Comparison of ENCODE assay signal across 1 cellular context in genomic region chr21:41750532-41751151, GRCh38.
TF ChIP-seq lines count a peak whose summit lies in the region.

No MANE protein-coding gene starts in this region.

TF ChIP-seq in HepG2, 621 proteins besides CTCF, POLR2A, EP300 and RAD21 (continued from another document and continues in another):
- TF ChIP-seq, protein P1, sequence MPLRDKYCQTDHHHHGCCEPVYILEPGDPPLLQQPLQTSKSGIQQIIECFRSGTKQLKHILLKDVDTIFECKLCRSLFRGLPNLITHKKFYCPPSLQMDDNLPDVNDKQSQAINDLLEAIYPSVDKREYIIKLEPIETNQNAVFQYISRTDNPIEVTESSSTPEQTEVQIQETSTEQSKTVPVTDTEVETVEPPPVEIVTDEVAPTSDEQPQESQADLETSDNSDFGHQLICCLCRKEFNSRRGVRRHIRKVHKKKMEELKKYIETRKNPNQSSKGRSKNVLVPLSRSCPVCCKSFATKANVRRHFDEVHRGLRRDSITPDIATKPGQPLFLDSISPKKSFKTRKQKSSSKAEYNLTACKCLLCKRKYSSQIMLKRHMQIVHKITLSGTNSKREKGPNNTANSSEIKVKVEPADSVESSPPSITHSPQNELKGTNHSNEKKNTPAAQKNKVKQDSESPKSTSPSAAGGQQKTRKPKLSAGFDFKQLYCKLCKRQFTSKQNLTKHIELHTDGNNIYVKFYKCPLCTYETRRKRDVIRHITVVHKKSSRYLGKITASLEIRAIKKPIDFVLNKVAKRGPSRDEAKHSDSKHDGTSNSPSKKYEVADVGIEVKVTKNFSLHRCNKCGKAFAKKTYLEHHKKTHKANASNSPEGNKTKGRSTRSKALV (CRISPR knock-in tag; IDR thresholded peaks at IDR 0.05) = no peak
- TF ChIP-seq, protein P2, sequence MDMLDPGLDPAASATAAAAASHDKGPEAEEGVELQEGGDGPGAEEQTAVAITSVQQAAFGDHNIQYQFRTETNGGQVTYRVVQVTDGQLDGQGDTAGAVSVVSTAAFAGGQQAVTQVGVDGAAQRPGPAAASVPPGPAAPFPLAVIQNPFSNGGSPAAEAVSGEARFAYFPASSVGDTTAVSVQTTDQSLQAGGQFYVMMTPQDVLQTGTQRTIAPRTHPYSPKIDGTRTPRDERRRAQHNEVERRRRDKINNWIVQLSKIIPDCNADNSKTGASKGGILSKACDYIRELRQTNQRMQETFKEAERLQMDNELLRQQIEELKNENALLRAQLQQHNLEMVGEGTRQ (IDR thresholded peaks at IDR 0.05; ENCODE audit: low read depth, low read length) = no peak
- TF ChIP-seq, protein P2 (CRISPR knock-in tag; IDR thresholded peaks at IDR 0.05; ENCODE audit: borderline replicate concordance) = no peak
- TF ChIP-seq TOPORS (CRISPR knock-in tag; IDR thresholded peaks at IDR 0.05) (0 out of 2 replicates have a peak, but pooled peaks have one; percentile 43), DMTF1 (CRISPR knock-in tag; IDR thresholded peaks at IDR 0.05) (no peak), XRCC5 (optimal IDR thresholded peaks at IDR 0.05; ENCODE audit: low read length) (no peak), ZNF678 (CRISPR knock-in tag; IDR thresholded peaks at IDR 0.05) (no peak), ZNF101 (CRISPR knock-in tag; IDR thresholded peaks at IDR 0.05; ENCODE audit: borderline replicate concordance, low read depth) (no peak), HNF4G (IDR thresholded peaks at IDR 0.05; ENCODE audit: borderline replicate concordance, low read depth, low read length) (peak; percentile 87), HNF4G (CRISPR knock-in tag; IDR thresholded peaks at IDR 0.05; ENCODE audit: borderline replicate concordance, low read depth) (peak; percentile 82; the same call in 1 of the 2 replicates), ZFP90 (CRISPR knock-in tag; IDR thresholded peaks at IDR 0.05; ENCODE audit: borderline replicate concordance) (no peak), SRSF9 (IDR thresholded peaks at IDR 0.05; ENCODE audit: borderline replicate concordance, insufficient read depth, low read depth, low read length, poor library complexity, severe bottlenecking) (no peak), JARID2 (CRISPR knock-in tag; IDR thresholded peaks at IDR 0.05; ENCODE audit: insufficient replicate concordance) (no peak), NCOA5 (CRISPR knock-in tag; IDR thresholded peaks at IDR 0.05) (no peak), ZBTB25 (CRISPR knock-in tag; IDR thresholded peaks at IDR 0.05) (no peak), KMT2B (CRISPR knock-in tag; IDR thresholded peaks at IDR 0.05) (no peak), ZNF124 (CRISPR knock-in tag; IDR thresholded peaks at IDR 0.05) (no peak), ZNF143 (CRISPR knock-in tag; IDR thresholded peaks at IDR 0.05) (no peak), TFDP2 (CRISPR knock-in tag; IDR thresholded peaks at IDR 0.05) (no peak), ZNF768 (CRISPR knock-in tag; IDR thresholded peaks at IDR 0.05) (no peak; the same call in 1 of the 2 replicates), HMG20B (CRISPR knock-in tag; conservative IDR thresholded peaks at IDR 0.05) (0 out of 2 replicates have a peak, but pooled peaks have one; percentile 48), SATB2 (CRISPR knock-in tag; IDR thresholded peaks at IDR 0.05) (no peak), MTF1 (CRISPR knock-in tag; IDR thresholded peaks at IDR 0.05) (no peak), ZFYVE20 (CRISPR knock-in tag; IDR thresholded peaks at IDR 0.05; ENCODE audit: borderline replicate concordance, low read depth) (no peak), NAIF1 (CRISPR knock-in tag; IDR thresholded peaks at IDR 0.05; ENCODE audit: borderline replicate concordance) (no peak), NFE2 (CRISPR knock-in tag; IDR thresholded peaks at IDR 0.05) (no peak), ATF1 (CRISPR knock-in tag; IDR thresholded peaks at IDR 0.05) (no peak), MED1 (CRISPR knock-in tag; IDR thresholded peaks at IDR 0.05) (peak; percentile 71; the same call in 1 of the 2 replicates), ZNF496 (CRISPR knock-in tag; IDR thresholded peaks at IDR 0.05; ENCODE audit: insufficient replicate concordance) (no peak), ZNF343 (CRISPR knock-in tag; IDR thresholded peaks at IDR 0.05) (no peak), ZNF30 (CRISPR knock-in tag; IDR thresholded peaks at IDR 0.05) (no peak), REL (CRISPR knock-in tag; conservative IDR thresholded peaks at IDR 0.05) (no peak)
- TF ChIP-seq, protein P3, sequence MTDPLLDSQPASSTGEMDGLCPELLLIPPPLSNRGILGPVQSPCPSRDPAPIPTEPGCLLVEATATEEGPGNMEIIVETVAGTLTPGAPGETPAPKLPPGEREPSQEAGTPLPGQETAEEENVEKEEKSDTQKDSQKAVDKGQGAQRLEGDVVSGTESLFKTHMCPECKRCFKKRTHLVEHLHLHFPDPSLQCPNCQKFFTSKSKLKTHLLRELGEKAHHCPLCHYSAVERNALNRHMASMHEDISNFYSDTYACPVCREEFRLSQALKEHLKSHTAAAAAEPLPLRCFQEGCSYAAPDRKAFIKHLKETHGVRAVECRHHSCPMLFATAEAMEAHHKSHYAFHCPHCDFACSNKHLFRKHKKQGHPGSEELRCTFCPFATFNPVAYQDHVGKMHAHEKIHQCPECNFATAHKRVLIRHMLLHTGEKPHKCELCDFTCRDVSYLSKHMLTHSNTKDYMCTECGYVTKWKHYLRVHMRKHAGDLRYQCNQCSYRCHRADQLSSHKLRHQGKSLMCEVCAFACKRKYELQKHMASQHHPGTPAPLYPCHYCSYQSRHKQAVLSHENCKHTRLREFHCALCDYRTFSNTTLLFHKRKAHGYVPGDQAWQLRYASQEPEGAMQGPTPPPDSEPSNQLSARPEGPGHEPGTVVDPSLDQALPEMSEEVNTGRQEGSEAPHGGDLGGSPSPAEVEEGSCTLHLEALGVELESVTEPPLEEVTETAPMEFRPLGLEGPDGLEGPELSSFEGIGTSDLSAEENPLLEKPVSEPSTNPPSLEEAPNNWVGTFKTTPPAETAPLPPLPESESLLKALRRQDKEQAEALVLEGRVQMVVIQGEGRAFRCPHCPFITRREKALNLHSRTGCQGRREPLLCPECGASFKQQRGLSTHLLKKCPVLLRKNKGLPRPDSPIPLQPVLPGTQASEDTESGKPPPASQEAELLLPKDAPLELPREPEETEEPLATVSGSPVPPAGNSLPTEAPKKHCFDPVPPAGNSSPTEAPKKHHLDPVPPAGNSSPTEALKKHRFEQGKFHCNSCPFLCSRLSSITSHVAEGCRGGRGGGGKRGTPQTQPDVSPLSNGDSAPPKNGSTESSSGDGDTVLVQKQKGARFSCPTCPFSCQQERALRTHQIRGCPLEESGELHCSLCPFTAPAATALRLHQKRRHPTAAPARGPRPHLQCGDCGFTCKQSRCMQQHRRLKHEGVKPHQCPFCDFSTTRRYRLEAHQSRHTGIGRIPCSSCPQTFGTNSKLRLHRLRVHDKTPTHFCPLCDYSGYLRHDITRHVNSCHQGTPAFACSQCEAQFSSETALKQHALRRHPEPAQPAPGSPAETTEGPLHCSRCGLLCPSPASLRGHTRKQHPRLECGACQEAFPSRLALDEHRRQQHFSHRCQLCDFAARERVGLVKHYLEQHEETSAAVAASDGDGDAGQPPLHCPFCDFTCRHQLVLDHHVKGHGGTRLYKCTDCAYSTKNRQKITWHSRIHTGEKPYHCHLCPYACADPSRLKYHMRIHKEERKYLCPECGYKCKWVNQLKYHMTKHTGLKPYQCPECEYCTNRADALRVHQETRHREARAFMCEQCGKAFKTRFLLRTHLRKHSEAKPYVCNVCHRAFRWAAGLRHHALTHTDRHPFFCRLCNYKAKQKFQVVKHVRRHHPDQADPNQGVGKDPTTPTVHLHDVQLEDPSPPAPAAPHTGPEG (CRISPR knock-in tag; IDR thresholded peaks at IDR 0.05) = no peak
- TF ChIP-seq, protein P4, sequence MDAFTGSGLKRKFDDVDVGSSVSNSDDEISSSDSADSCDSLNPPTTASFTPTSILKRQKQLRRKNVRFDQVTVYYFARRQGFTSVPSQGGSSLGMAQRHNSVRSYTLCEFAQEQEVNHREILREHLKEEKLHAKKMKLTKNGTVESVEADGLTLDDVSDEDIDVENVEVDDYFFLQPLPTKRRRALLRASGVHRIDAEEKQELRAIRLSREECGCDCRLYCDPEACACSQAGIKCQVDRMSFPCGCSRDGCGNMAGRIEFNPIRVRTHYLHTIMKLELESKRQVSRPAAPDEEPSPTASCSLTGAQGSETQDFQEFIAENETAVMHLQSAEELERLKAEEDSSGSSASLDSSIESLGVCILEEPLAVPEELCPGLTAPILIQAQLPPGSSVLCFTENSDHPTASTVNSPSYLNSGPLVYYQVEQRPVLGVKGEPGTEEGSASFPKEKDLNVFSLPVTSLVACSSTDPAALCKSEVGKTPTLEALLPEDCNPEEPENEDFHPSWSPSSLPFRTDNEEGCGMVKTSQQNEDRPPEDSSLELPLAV (CRISPR knock-in tag; conservative IDR thresholded peaks at IDR 0.05; ENCODE audit: low read depth) = no peak
